Comparison of ENCODE assay signal across 8 cellular contexts in the genomic region with DNA sequence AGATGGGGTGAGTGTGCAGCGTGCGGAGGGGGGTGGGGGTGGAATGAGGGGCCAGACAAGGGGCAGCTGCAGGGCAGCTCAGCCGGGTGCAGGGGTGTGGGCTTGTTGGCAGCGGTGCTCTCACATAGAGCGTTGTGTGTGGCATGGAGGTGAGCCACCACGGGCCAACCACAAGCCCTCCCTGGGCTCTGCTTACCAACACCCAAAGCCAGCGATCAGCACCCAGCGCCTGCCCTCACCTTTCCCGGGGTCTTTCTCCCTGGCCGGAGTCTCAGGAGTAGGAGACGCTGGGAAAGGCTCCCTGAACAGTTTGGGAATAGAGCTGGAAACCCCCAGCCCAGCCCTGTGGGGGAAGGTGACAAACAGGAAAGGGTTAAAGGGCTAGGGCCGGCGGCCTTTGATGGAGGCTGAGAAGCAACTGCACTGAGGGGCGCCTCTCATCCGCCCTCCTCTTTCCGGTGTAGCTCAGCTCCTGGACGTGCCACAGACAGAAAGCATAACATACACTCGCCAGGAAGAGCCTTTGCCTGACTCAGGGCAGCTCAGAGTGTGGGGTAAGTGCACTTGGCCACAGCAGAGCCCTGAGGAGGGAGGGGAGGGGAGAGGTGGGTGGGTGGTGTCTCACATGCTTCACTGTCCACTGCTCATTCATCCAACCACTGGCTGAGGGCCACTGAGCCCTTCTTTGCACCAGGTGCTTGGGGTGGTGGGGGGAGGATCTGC. TPM values are rescaled to one million over a fixed set of nuclear protein-coding genes. Genes with fewer than 3 reads are reported as not detected.
DNase-seq lines count a peak whose midpoint lies in the region; ATAC-seq, FAIRE-seq and TF ChIP-seq lines count a peak whose summit lies in the region.

No MANE protein-coding gene starts in this region.

- no peak for TF ChIP-seq CTCF in smooth muscle cell (IDR thresholded peaks at IDR 0.05; ENCODE audit: borderline replicate concordance, insufficient read depth, poor library complexity, severe bottlenecking)

- no peaks in the 10 kb centered on the region for H3K36me3 ChIP-seq in smooth muscle cell (ENCODE audit: low read depth)

- peak overlapping the region; percentile 98 for H3K4me2 ChIP-seq in smooth muscle cell

- H3K36me3 Mint-ChIP-seq in activated naive CD4-positive, alpha-beta T cell treated with anti-CD3 and anti-CD28 coated beads, Interleukin-2, amount 50 U/mL, for 72 hours: peaks cover 0 to 43% of the 10 kb centered on the region in 2 donors

- H3K79me2 ChIP-seq in smooth muscle cell (ENCODE audit: low read depth): no peaks in the 10 kb centered on the region

- peak overlapping the region; percentile 72 for H2AFZ ChIP-seq in smooth muscle cell (ENCODE audit: low read depth)

- no peaks in the 10 kb centered on the region for H4K20me1 ChIP-seq in smooth muscle cell (ENCODE audit: low read depth)

- no peaks in the 10 kb centered on the region for H3K9me3 ChIP-seq in smooth muscle cell (replicated peaks; ENCODE audit: low read depth)

- peaks cover 34% of the 10 kb centered on the region for H3K4me1 ChIP-seq in smooth muscle cell (ENCODE audit: low read depth)

- no peaks in the 10 kb centered on the region for H3K9me3 Mint-ChIP-seq in activated naive CD4-positive, alpha-beta T cell treated with anti-CD3 and anti-CD28 coated beads, Interleukin-2, amount 50 U/mL, for 72 hours

- peak; percentile 62 for FAIRE-seq in GM12892 (lab: Jason Lieb, UNC)

- H3K27ac ChIP-seq in smooth muscle cell (ENCODE audit: low read depth): peak overlapping the region; percentile 64
- H3K27ac ChIP-seq in caudate nucleus (ENCODE audit: low read depth, low read length): no peak overlapping the region

- 5% methylated on average over 14 of the region's 18 CpGs for WGBS in smooth muscle cell (ENCODE audit: low lambda C conversion rate)

- H3K27me3 ChIP-seq in smooth muscle cell (ENCODE audit: low read depth): no peaks in the 10 kb centered on the region

- H3F3A ChIP-seq in smooth muscle cell (ENCODE audit: low read depth): peaks cover 5% of the 10 kb centered on the region

- TF ChIP-seq POLR2A in GM12892 (IDR thresholded peaks at IDR 0.05; ENCODE audit: low read depth, low read length): no peak

- H3K27ac Mint-ChIP-seq in activated naive CD4-positive, alpha-beta T cell treated with anti-CD3 and anti-CD28 coated beads, Interleukin-2, amount 50 U/mL, for 72 hours: peak overlapping the region; percentile 88 to 91

- peak; percentile 24 for ATAC-seq in HG02610 (IDR thresholded peaks at IDR 0.05; ENCODE audit: unreplicated experiment)
- ATAC-seq in activated naive CD4-positive, alpha-beta T cell treated with anti-CD3 and anti-CD28 coated beads, Interleukin-2, amount 50 U/mL, for 72 hours: peak; percentile 68 to 81
- no peak for ATAC-seq in HG03097 (IDR thresholded peaks at IDR 0.05; ENCODE audit: low FRiP score, unreplicated experiment)

- H3K9ac ChIP-seq in smooth muscle cell (ENCODE audit: low read depth): peak overlapping the region; percentile 36

- H3K4me3 ChIP-seq in iPS-11a (ENCODE audit: low read depth, low read length) (peak overlapping the region; percentile 31), smooth muscle cell (peak overlapping the region; percentile 74)

- DNase-seq in GM12892 (ENCODE audit: insufficient read length) (peak; percentile 48), OCI-M1 (lab: John Stamatoyannopoulos, UW) (peak; percentile 43), smooth muscle cell (lab: John Stamatoyannopoulos, UW; ENCODE audit: unreplicated experiment) (peak; percentile 18), caudate nucleus (lab: John Stamatoyannopoulos, UW) (no peak)
- peak; percentile 53 to 78 for DNase-seq in activated naive CD4-positive, alpha-beta T cell treated with anti-CD3 and anti-CD28 coated beads, Interleukin-2, amount 50 U/mL, for 72 hours (ENCODE audit: low spot score in 2 of 2)

RNA-seq across cellular contexts. Expression of gene IKBKE, which starts 0.6 kb away (rescaled TPM):
- polyA plus RNA-seq in GM12892 (2012; ENCODE audit: missing spikeins): 13.8 TPM
- 10 to 100 TPM in 1 of 2 donors, 1 to 10 TPM in 1; 4.5 to 40.7 TPM for total RNA-seq in activated naive CD4-positive, alpha-beta T cell treated with anti-CD3 and anti-CD28 coated beads, Interleukin-2, amount 50 U/mL, for 72 hours
- 4.0 and 6.2 TPM in 2 replicates for total RNA-seq in smooth muscle cell
- polyA plus RNA-seq in smooth muscle cell: 8.5 and 9.7 TPM in 2 replicates

RNA-seq across cellular contexts. Expression of gene RASSF5, which starts 36.5 kb away (rescaled TPM):
- polyA plus RNA-seq in GM12892 (2012; ENCODE audit: missing spikeins): 43.0 TPM
- 100 to 1,000 TPM; 212 to 239 TPM for total RNA-seq in activated naive CD4-positive, alpha-beta T cell treated with anti-CD3 and anti-CD28 coated beads, Interleukin-2, amount 50 U/mL, for 72 hours
- 1.3 and 2.6 TPM in 2 replicates for total RNA-seq in smooth muscle cell
- polyA plus RNA-seq in smooth muscle cell: 1.6 and 3.3 TPM in 2 replicates

Comparison
In these comparisons a context has a peak if more than half of its experiments do, and no peak if none do; other contexts are left out.
1. DNase-seq: peak in GM12892 (single experiment), OCI-M1 (single experiment), activated naive CD4-positive, alpha-beta T cell treated with anti-CD3 and anti-CD28 coated beads, Interleukin-2, amount 50 U/mL, for 72 hours (2 of 2) and smooth muscle cell (single experiment); none in caudate nucleus (0 of 61).
2. RNA of gene RASSF5, which starts 36.5 kb away (total RNA-seq): 212 to 239 TPM in activated naive CD4-positive, alpha-beta T cell treated with anti-CD3 and anti-CD28 coated beads, Interleukin-2, amount 50 U/mL, for 72 hours; 1.3 to 2.6 TPM in smooth muscle cell; every median in the first group is over 10 times any median in the second.